In genomic region chr15:55074431-55074830, GRCh38 we compare ENCODE assay signal across 36 cellular contexts.
"Had no signal": no experiment of that assay in that cellular context is flagged by ENCODE, and none has a peak within 500 bp of the region (broad histone marks: within the 10 kb centered on the region; RNA-seq: fewer than 3 reads in every experiment).

No MANE protein-coding gene starts in this region.

- H3K27me3 ChIP-seq: adrenal gland, body of pancreas, brain microvascular endothelial cell, breast epithelium had no signal

- H3K36me3 ChIP-seq: adrenal gland, brain microvascular endothelial cell, breast epithelium had no signal

- H3K4me3 Mint-ChIP-seq: activated B cell treated with CpG ODN at 0.5 μM for 24 hours; activated CD4-positive, alpha-beta memory T cell treated with anti-CD3 and anti-CD28 coated beads for 36 hours; activated CD4-positive, alpha-beta T cell treated with anti-CD3 and anti-CD28 coated beads, Interleukin-2, amount 10 ng/mL, durations not matched to agents 24 days and 14 days; activated CD8-positive, alpha-beta T cell treated with anti-CD3 and anti-CD28 coated beads for 36 hours; activated naive CD4-positive, alpha-beta T cell treated with anti-CD3 and anti-CD28 coated beads for 36 hours; activated naive CD8-positive, alpha-beta T cell treated with anti-CD3 and anti-CD28 coated beads for 36 hours; activated T-cell treated with anti-CD3 and anti-CD28 coated beads, Interleukin-2, amount 50 U/mL, for 4 hours; activated T-cell treated with anti-CD3 and anti-CD28 coated beads, Interleukin-2, amount 50 U/mL, for 72 hours; activated T-helper 1 cell treated with anti-CD3 and anti-CD28 coated beads, Interleukin-12 subunit alpha, Interleukin-12 subunit beta, Interleukin-2, Interleukin-4 antibody, amounts not matched to agents 30 ng/mL and 10 ng/mL and 1 ng/mL, durations not matched to agents 14 hours and 24 hours and 36 hours; activated T-helper 17 cell treated with anti-CD3 and anti-CD28 coated beads, Interleukin-2, amount 50 U/mL, for 72 hours; T-helper 1 cell treated with Interleukin-12 subunit alpha and Interleukin-12 subunit beta and Interleukin-4 antibody, amounts not matched to agents 30 μg/mL and 1 μg/mL, for 36 hours; T-helper 2 cell treated with Interferon-gamma antibody and Interleukin-4, amounts not matched to agents 5 μg/mL and 100 μg/mL, for 36 hours had no signal

- H3K4me3 ChIP-seq: adrenal gland, body of pancreas, breast epithelium had no signal

- H3K27me3 Mint-ChIP-seq: activated B cell treated with CpG ODN at 0.5 μM for 24 hours; activated CD4-positive, alpha-beta memory T cell treated with anti-CD3 and anti-CD28 coated beads for 36 hours; activated CD8-positive, alpha-beta T cell treated with anti-CD3 and anti-CD28 coated beads for 36 hours; activated naive CD8-positive, alpha-beta T cell treated with anti-CD3 and anti-CD28 coated beads for 36 hours; activated T-helper 17 cell treated with anti-CD3 and anti-CD28 coated beads, Interleukin-2, amount 50 U/mL, for 72 hours had no signal

- H3K4me1 ChIP-seq: adrenal gland, body of pancreas, breast epithelium had no signal

- H3K27ac ChIP-seq: adrenal gland, body of pancreas, brain microvascular endothelial cell, breast epithelium, VCaP had no signal

- H3K4me1 Mint-ChIP-seq: activated B cell treated with CpG ODN at 0.5 μM for 24 hours had no signal

- ATAC-seq: activated CD8-positive, alpha-beta T cell treated with anti-CD3 and anti-CD28 coated beads for 36 hours; activated naive CD4-positive, alpha-beta T cell treated with anti-CD3 and anti-CD28 coated beads, Interleukin-2, amount 50 U/mL, for 72 hours; activated T-cell treated with anti-CD3 and anti-CD28 coated beads, Interleukin-2, amount 50 U/mL, for 4 hours; activated T-cell treated with anti-CD3 and anti-CD28 coated beads, Interleukin-2, amount 50 U/mL, for 72 hours; activated T-helper 17 cell treated with anti-CD3 and anti-CD28 coated beads, Interleukin-2, amount 50 U/mL, for 72 hours; body of pancreas had no signal

- DNase-seq: activated B cell treated with CpG ODN at 0.5 μM for 24 hours; activated CD4-positive, alpha-beta memory T cell treated with anti-CD3 and anti-CD28 coated beads for 36 hours; activated CD4-positive, alpha-beta T cell treated with anti-CD3 and anti-CD28 coated beads for 4 hours; activated CD4-positive, alpha-beta T cell treated with anti-CD3 and anti-CD28 coated beads, Interleukin-2, amount 10 ng/mL, durations not matched to agents 24 days and 14 days; activated CD4-positive, alpha-beta T cell treated with anti-CD3 and anti-CD28 coated beads, Interleukin-2, amount 50 U/mL, for 1 hour; activated CD4-positive, alpha-beta T cell treated with anti-CD3 and anti-CD28 coated beads, Interleukin-2, amount 50 U/mL, for 4 hours; activated CD4-positive, CD25-positive, alpha-beta regulatory T cell treated with anti-CD3 and anti-CD28 coated beads, Interleukin-2, amount 50 U/mL, for 72 hours; activated CD8-positive, alpha-beta memory T cell treated with anti-CD3 and anti-CD28 coated beads, Interleukin-2, amount 50 U/mL, for 4 hours; activated CD8-positive, alpha-beta T cell treated with anti-CD3 and anti-CD28 coated beads for 36 hours; activated effector memory CD4-positive, alpha-beta T cell treated with anti-CD3 and anti-CD28 coated beads, Interleukin-2, amount 50 U/mL, for 16 hours; activated gamma-delta T cell treated with Interleukin-2 at 50 U/mL for 16 hours; activated naive CD4-positive, alpha-beta T cell; activated naive CD4-positive, alpha-beta T cell treated with anti-CD3 and anti-CD28 coated beads for 36 hours; activated naive CD4-positive, alpha-beta T cell treated with anti-CD3 and anti-CD28 coated beads, Interleukin-2, amount 50 U/mL, for 16 hours; activated naive CD8-positive, alpha-beta T cell treated with anti-CD3 and anti-CD28 coated beads for 36 hours; activated T-cell treated with anti-CD3 and anti-CD28 coated beads for 4 hours; activated T-cell treated with anti-CD3 and anti-CD28 coated beads, Interleukin-2, amount 50 U/mL, for 1 hour; activated T-cell treated with anti-CD3 and anti-CD28 coated beads, Interleukin-2, amount 50 U/mL, for 4 hours; activated T-cell treated with anti-CD3 and anti-CD28 coated beads, Interleukin-2, amount 50 U/mL, for 72 hours; adrenal gland; amniotic stem cell; aorta; body of pancreas; brain microvascular endothelial cell; central memory CD4-positive, alpha-beta T cell; SW 1271; T-helper 1 cell; T-helper 2 cell; T-helper 9 cell had no signal

- H3K36me3 Mint-ChIP-seq: activated CD4-positive, alpha-beta memory T cell treated with anti-CD3 and anti-CD28 coated beads for 36 hours; activated naive CD8-positive, alpha-beta T cell treated with anti-CD3 and anti-CD28 coated beads for 36 hours had no signal

- H3K27ac Mint-ChIP-seq: activated B cell treated with CpG ODN at 0.5 μM for 24 hours; activated CD4-positive, alpha-beta memory T cell treated with anti-CD3 and anti-CD28 coated beads for 36 hours; activated CD4-positive, alpha-beta T cell treated with anti-CD3 and anti-CD28 coated beads, Interleukin-2, amount 10 ng/mL, durations not matched to agents 24 days and 14 days; activated CD8-positive, alpha-beta T cell treated with anti-CD3 and anti-CD28 coated beads for 36 hours; activated naive CD4-positive, alpha-beta T cell treated with anti-CD3 and anti-CD28 coated beads for 36 hours; activated naive CD4-positive, alpha-beta T cell treated with anti-CD3 and anti-CD28 coated beads, Interleukin-2, amount 50 U/mL, for 72 hours; activated naive CD8-positive, alpha-beta T cell treated with anti-CD3 and anti-CD28 coated beads for 36 hours; activated T-cell treated with anti-CD3 and anti-CD28 coated beads, Interleukin-2, amount 50 U/mL, for 72 hours; activated T-helper 1 cell treated with anti-CD3 and anti-CD28 coated beads, Interleukin-12 subunit alpha, Interleukin-12 subunit beta, Interleukin-2, Interleukin-4 antibody, amounts not matched to agents 30 ng/mL and 10 ng/mL and 1 ng/mL, durations not matched to agents 14 hours and 24 hours and 36 hours; activated T-helper 17 cell treated with anti-CD3 and anti-CD28 coated beads, Interleukin-2, amount 50 U/mL, for 72 hours; T-helper 1 cell treated with Interleukin-12 subunit alpha and Interleukin-12 subunit beta and Interleukin-4 antibody, amounts not matched to agents 30 μg/mL and 1 μg/mL, for 36 hours; T-helper 2 cell treated with Interferon-gamma antibody and Interleukin-4, amounts not matched to agents 5 μg/mL and 100 μg/mL, for 36 hours had no signal
